Comparison of ENCODE assay signal across 8 cellular contexts in genomic region chr1:56578664-56578962, GRCh38. TPM values are rescaled to one million over a fixed set of nuclear protein-coding genes. Genes with fewer than 3 reads are reported as not detected.
A peak's percentile ranks its signal among the peaks of the same experiment; 100 is the strongest.
DNase-seq lines count a peak whose midpoint lies in the region; ATAC-seq lines count a peak whose summit lies in the region.

No MANE protein-coding gene starts in this region.

- no peak overlapping the region for H3K27ac Mint-ChIP-seq in activated naive CD4-positive, alpha-beta T cell treated with anti-CD3 and anti-CD28 coated beads, Interleukin-2, amount 50 U/mL, for 24 hours
- H3K27ac Mint-ChIP-seq in activated naive CD8-positive, alpha-beta T cell, result no peak overlapping the region

- intact Hi-C loops in posterior vena cava (cut with DNase I), result no loop called here

- H3K4me3 ChIP-seq in iPS-15b (ENCODE audit: low read depth, low read length), result peak overlapping the region; percentile 96

- H3K4me1 ChIP-seq in iPS-15b (ENCODE audit: control insufficient read depth, insufficient read depth, low read length), result peaks cover 19% of the 10 kb centered on the region

- H3K4me1 Mint-ChIP-seq in activated naive CD4-positive, alpha-beta T cell treated with anti-CD3 and anti-CD28 coated beads, Interleukin-2, amount 50 U/mL, for 24 hours, result no peaks in the 10 kb centered on the region
- peaks cover 10% of the 10 kb centered on the region for H3K4me1 Mint-ChIP-seq in activated naive CD8-positive, alpha-beta T cell (ENCODE audit: low read depth)

- peak overlapping the region; percentile 90 for H3K9ac ChIP-seq in iPS-15b (ENCODE audit: low read depth, low read length)

- no peaks in the 10 kb centered on the region for H3K9me3 Mint-ChIP-seq in activated naive CD4-positive, alpha-beta T cell treated with anti-CD3 and anti-CD28 coated beads, Interleukin-2, amount 50 U/mL, for 24 hours
- H3K9me3 Mint-ChIP-seq in activated naive CD8-positive, alpha-beta T cell (ENCODE audit: low read depth), result no peaks in the 10 kb centered on the region

- peak; percentile 45 for ATAC-seq in stimulated activated naive CD8-positive, alpha-beta T cell treated with anti-CD3 and anti-CD28 coated beads, Interleukin-15, Interleukin-2, amounts not matched to agents 100 U/mL and 50 U/mL, for 24 hours
- ATAC-seq in HG03565 (IDR thresholded peaks at IDR 0.05; ENCODE audit: unreplicated experiment), result no peak

- no peaks in the 10 kb centered on the region for H3K36me3 ChIP-seq in iPS-15b (ENCODE audit: control insufficient read depth, insufficient read depth, low read length)

- H3K27me3 Mint-ChIP-seq in activated naive CD4-positive, alpha-beta T cell treated with anti-CD3 and anti-CD28 coated beads, Interleukin-2, amount 50 U/mL, for 24 hours, result peaks cover 30% of the 10 kb centered on the region
- H3K27me3 Mint-ChIP-seq in activated naive CD8-positive, alpha-beta T cell, result peaks cover 21% of the 10 kb centered on the region

- H3K27me3 ChIP-seq in iPS-15b (ENCODE audit: control insufficient read depth, insufficient read depth, low read length), result no peaks in the 10 kb centered on the region

- H3K4me3 Mint-ChIP-seq in activated naive CD4-positive, alpha-beta T cell treated with anti-CD3 and anti-CD28 coated beads, Interleukin-2, amount 50 U/mL, for 24 hours, result peak overlapping the region; percentile 39
- H3K4me3 Mint-ChIP-seq in activated naive CD8-positive, alpha-beta T cell, result peak overlapping the region; percentile 75

- no peak for DNase-seq in activated naive CD4-positive, alpha-beta T cell treated with Interleukin-2 at 50 U/mL for 16 hours
- no peak for DNase-seq in stimulated activated naive CD8-positive, alpha-beta T cell treated with anti-CD3 and anti-CD28 coated beads, Interleukin-15, Interleukin-2, amounts not matched to agents 100 U/mL and 50 U/mL, for 24 hours
- DNase-seq in posterior vena cava (ENCODE audit: low spot score) (no peak), NCI-H524 treated with DMSO at 0.1 percent for 48 hours (lab: John Stamatoyannopoulos, UW) (no peak)

- no peaks in the 10 kb centered on the region for H3K36me3 Mint-ChIP-seq in activated naive CD4-positive, alpha-beta T cell treated with anti-CD3 and anti-CD28 coated beads, Interleukin-2, amount 50 U/mL, for 24 hours
- no peaks in the 10 kb centered on the region for H3K36me3 Mint-ChIP-seq in activated naive CD8-positive, alpha-beta T cell

- no peaks in the 10 kb centered on the region for H3K9me3 ChIP-seq in iPS-15b (ENCODE audit: control insufficient read depth, insufficient read depth, low read length)

RNA-seq across cellular contexts. Expression of gene PLPP3, which starts 0.8 kb away (rescaled TPM):
- 100 to 1,000 TPM; 141 to 173 TPM for total RNA-seq in posterior vena cava
